8 cellular contexts compared by ENCODE assay signal in the genomic region with DNA sequence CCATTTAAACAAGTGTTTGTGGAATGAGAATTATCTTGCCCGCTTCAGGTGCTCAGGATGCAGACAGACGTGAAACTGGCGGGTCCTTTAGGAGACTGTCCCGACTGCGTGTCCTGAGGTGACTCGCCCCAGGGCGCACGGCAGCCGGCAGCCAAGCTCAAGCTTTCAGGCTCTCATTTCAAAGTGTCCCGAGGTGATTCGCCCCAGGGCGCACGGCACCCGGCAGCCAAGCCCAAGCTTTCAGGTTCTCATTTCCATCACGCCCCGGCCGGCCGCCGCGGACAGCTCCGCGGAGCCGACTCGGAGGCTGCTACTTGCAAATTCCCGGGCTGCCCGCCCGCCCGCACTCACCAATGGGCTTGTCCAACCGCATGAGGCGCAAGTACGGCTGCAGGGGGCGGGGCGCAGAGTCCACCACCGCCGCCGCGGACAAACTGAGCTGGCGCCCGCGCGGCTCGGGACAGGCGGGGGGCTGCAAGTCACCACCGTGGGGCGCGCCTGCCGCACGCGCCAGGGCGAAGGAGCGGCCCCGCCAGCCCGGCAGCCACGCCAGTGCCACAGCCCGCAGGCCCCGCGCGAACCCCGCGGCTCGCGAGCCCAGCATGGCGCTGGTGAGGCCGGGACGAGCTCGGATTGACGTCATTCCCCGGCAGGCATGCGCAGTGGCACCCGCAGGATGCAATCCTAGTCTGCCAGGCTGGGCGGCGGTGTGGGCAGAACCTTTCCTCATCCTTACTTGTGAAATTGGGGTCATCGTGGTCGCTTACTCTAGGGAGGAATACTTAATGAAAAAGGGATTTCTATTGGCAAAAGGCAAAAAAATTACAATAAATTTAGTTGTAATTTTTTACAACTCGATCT. TPM values are rescaled to one million over a fixed set of nuclear protein-coding genes. Genes with fewer than 3 reads are reported as not detected.
DNase-seq lines count a peak whose midpoint lies in the region; ATAC-seq, FAIRE-seq and TF ChIP-seq lines count a peak whose summit lies in the region.

A gene with protein sequence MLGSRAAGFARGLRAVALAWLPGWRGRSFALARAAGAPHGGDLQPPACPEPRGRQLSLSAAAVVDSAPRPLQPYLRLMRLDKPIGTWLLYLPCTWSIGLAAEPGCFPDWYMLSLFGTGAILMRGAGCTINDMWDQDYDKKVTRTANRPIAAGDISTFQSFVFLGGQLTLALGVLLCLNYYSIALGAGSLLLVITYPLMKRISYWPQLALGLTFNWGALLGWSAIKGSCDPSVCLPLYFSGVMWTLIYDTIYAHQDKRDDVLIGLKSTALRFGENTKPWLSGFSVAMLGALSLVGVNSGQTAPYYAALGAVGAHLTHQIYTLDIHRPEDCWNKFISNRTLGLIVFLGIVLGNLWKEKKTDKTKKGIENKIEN (minus strand): TSS at position 638 of the 861 bp plus-strand sequence. CDS start 34 bp downstream, at position 604.

- TF ChIP-seq CTCF in AG10803 (conservative IDR thresholded peaks at IDR 0.05; ENCODE audit: low read length), result peak; percentile 16; the same call in 1 of the 2 replicates
- peak; percentile 19 for TF ChIP-seq CTCF in kidney (IDR thresholded peaks at IDR 0.05; ENCODE audit: borderline replicate concordance, extremely low read depth, insufficient read depth)

- DNase-seq in AG10803 (ENCODE audit: low read depth) (peak; percentile 95), NCI-H345 treated with DMSO at 0.1 percent for 48 hours (lab: John Stamatoyannopoulos, UW; ENCODE audit: unreplicated experiment) (peak; percentile 49), cerebellar nuclear complex (lab: John Stamatoyannopoulos, UW) (peak; percentile 63 to 84), kidney (peak; percentile 98)
- peak; percentile 95 for DNase-seq in activated CD4-positive, CD25-positive, alpha-beta regulatory T cell treated with anti-CD3 and anti-CD28 coated beads, Interleukin-2, amount 50 U/mL, for 72 hours
- DNase-seq in stimulated activated CD4-positive, alpha-beta T cell treated with anti-CD3 and anti-CD28 coated beads, Interleukin-15, amount 100 ng/mL, for 24 hours, result peak; percentile 98

- intact Hi-C loops in kidney (cut with DNase I), result no loop called here

- no peak for FAIRE-seq in kidney (lab: Jason Lieb, UNC)

- no peaks in the 10 kb centered on the region for H3K9me3 ChIP-seq in kidney (ENCODE audit: control insufficient read depth in 1 of 2, low read length in 2 of 2)

- H3K4me3 ChIP-seq in AG10803 (ENCODE audit: low read length), result peak within 1 kb of the TSS; percentile 65
- H3K4me3 ChIP-seq in kidney (ENCODE audit: low read length in 2 of 2), result peak within 1 kb of the TSS; percentile 63 to 74

- peaks cover 5% of the 10 kb centered on the region in 2 donors for H3K4me1 ChIP-seq in kidney (ENCODE audit: control insufficient read depth in 1 of 2, insufficient read depth in 1 of 2, low read depth in 1 of 2, low read length in 2 of 2)

- TF ChIP-seq POLR2A in GM18951 (IDR thresholded peaks at IDR 0.05; ENCODE audit: extremely low read depth, insufficient read depth, insufficient read length), result peak; percentile 84

- peak within 1 kb of the TSS; percentile 86 to 98 for H3K27ac ChIP-seq in kidney (ENCODE audit: low read depth in 2 of 2, low read length in 2 of 2)

- ATAC-seq in HG03196 (IDR thresholded peaks at IDR 0.05; ENCODE audit: unreplicated experiment), result peak; percentile 84

- in situ Hi-C loops in GM18951 (cut with MboI; ENCODE audit: low sequenced_read_pairs, unreplicated experiment), result no loop called here

- H3K36me3 ChIP-seq in kidney (ENCODE audit: control insufficient read depth in 1 of 2, insufficient read depth in 2 of 2, low read length in 2 of 2), result no peaks in the 10 kb centered on the region

- peak within 1 kb of the TSS; percentile 69 to 87 for H3K9ac ChIP-seq in kidney (ENCODE audit: low read length in 2 of 2)

RNA-seq across cellular contexts. Expression of the gene that starts here (rescaled TPM):
- 8.1 TPM for total RNA-seq in kidney
- 11.6 TPM for polyA plus RNA-seq in kidney (ENCODE audit: insufficient read depth, low read depth, low replicate concordance)

Comparison
In these comparisons a context has a peak if more than half of its experiments do, and no peak if none do; other contexts are left out.
1. Peak in every context shown above with its lines: DNase-seq, ATAC-seq, H3K4me3 ChIP-seq and H3K27ac ChIP-seq.